13 cellular contexts compared by ENCODE assay signal in the genomic region with DNA sequence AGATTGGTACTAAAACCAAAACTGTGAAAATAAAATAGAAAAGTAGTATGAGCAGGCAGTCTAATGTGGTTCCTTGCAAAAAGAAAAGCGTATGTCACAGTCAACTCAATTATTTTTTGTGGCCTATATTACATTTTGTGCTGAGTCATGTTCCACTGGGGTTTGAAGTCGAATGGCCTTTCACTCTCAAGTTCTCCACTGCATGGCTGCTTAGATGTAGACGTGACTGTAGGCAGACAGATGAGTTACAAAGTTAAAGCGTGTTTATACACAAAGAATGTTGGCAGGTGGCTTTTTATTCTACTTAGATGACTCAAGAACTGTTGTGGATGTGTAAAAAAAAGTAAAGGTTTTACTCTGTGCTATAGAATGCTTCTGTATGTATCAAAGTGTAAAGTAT.
DNase-seq lines count a peak whose midpoint lies in the region; ATAC-seq and TF ChIP-seq lines count a peak whose summit lies in the region.
"Had no signal": no experiment of that assay in that cellular context is flagged by ENCODE, and none has a peak within 500 bp of the region (broad histone marks: within the 10 kb centered on the region; RNA-seq: fewer than 3 reads in every experiment).

No MANE protein-coding gene starts in this region.

- DNase-seq in Daoy (ENCODE audit: low read depth) (peak; percentile 2), M059J (ENCODE audit: low read depth) (peak; percentile 56), glomerular visceral epithelial cell (ENCODE audit: extremely low spot score) (peak; percentile 7), hippocampal formation (lab: John Stamatoyannopoulos, UW) (no peak), kidney glomerular epithelial cell (lab: John Stamatoyannopoulos, UW) (no peak), omental fat pad (ENCODE audit: low spot score) (no peak)
- DNase-seq: activated naive CD8-positive, alpha-beta T cell treated with anti-CD3 and anti-CD28 coated beads, Interleukin-2, amount 10 ng/mL, durations not matched to agents 7 days and 5 days; effector CD8-positive, alpha-beta T cell; KG1; T1000 had no signal

- no peak for TF ChIP-seq CTCF in omental fat pad (IDR thresholded peaks at IDR 0.05)

- ATAC-seq in SK-N-SH treated with all-trans-retinoic acid at 6 μM for 48 hours, result peak; percentile 62
- ATAC-seq in omental fat pad (ENCODE audit: low FRiP score), result no peak
- ATAC-seq in HG03097 (IDR thresholded peaks at IDR 0.05; ENCODE audit: low FRiP score, unreplicated experiment), result no peak
- ATAC-seq: HCT116 had no signal

TF ChIP-seq in SK-N-SH treated with all-trans-retinoic acid at 6 μM for 48 hours, 23 proteins besides CTCF, POLR2A, EP300 and RAD21:
- TF ChIP-seq CSDC2 (CRISPR knock-in tag; IDR thresholded peaks at IDR 0.05), result no peak
- peak; percentile 55 for TF ChIP-seq ISL1 (CRISPR knock-in tag; IDR thresholded peaks at IDR 0.05)
- TF ChIP-seq SNAI2 (CRISPR knock-in tag; IDR thresholded peaks at IDR 0.05), result 0 out of 2 replicates have a peak, but pooled peaks have one; percentile 19

Comparison
In these comparisons a context has a peak if more than half of its experiments do, and no peak if none do; other contexts are left out.
1. DNase-seq: peak in Daoy (single experiment), M059J (single experiment) and glomerular visceral epithelial cell (single experiment); none in hippocampal formation (0 of 2), kidney glomerular epithelial cell (single experiment) and omental fat pad (single experiment).